Comparison of ENCODE assay signal across 15 cellular contexts in genomic region chr12:87266305-87266704, GRCh38.
DNase-seq lines count a peak whose midpoint lies in the region; ATAC-seq and TF ChIP-seq lines count a peak whose summit lies in the region.
"Had no signal": no experiment of that assay in that cellular context is flagged by ENCODE, and none has a peak within 500 bp of the region (broad histone marks: within the 10 kb centered on the region; RNA-seq: fewer than 3 reads in every experiment).

No MANE protein-coding gene starts in this region.

- peak; percentile 13 for TF ChIP-seq CTCF in GM13977 (IDR thresholded peaks at IDR 0.05; ENCODE audit: extremely low read depth, insufficient read depth, missing control alignments)
- TF ChIP-seq CTCF in brain microvascular endothelial cell (IDR thresholded peaks at IDR 0.05; ENCODE audit: low read depth, low read length, missing control alignments): peak; percentile 28

- no peaks in the 10 kb centered on the region for H3K27me3 Mint-ChIP-seq in memory B cell
- H3K27me3 Mint-ChIP-seq in activated T-helper 17 cell treated with anti-CD3 and anti-CD28 coated beads, Interleukin-2, amount 50 U/mL, for 72 hours: no peaks in the 10 kb centered on the region
- H3K27me3 Mint-ChIP-seq: CD4-positive, alpha-beta memory T cell; naive thymus-derived CD4-positive, alpha-beta T cell had no signal

- ATAC-seq in memory B cell (ENCODE audit: low read depth): peak; percentile 32
- ATAC-seq in HG02763 (IDR thresholded peaks at IDR 0.05; ENCODE audit: unreplicated experiment): no peak
- ATAC-seq in HG02571 (IDR thresholded peaks at IDR 0.05; ENCODE audit: unreplicated experiment): no peak
- no peak for ATAC-seq in activated T-helper 17 cell treated with anti-CD3 and anti-CD28 coated beads, Interleukin-2, amount 50 U/mL, for 72 hours (replicated peaks)
- ATAC-seq: naive thymus-derived CD4-positive, alpha-beta T cell had no signal

- H3K27ac ChIP-seq in brain microvascular endothelial cell: no peak overlapping the region
- H3K27ac ChIP-seq: colonic mucosa, suprapubic skin had no signal

- no peaks in the 10 kb centered on the region for H3K27me3 ChIP-seq in brain microvascular endothelial cell (replicated peaks)
- H3K27me3 ChIP-seq: colonic mucosa, suprapubic skin had no signal

- no peaks in the 10 kb centered on the region for H3K36me3 ChIP-seq in brain microvascular endothelial cell (replicated peaks)
- H3K36me3 ChIP-seq: colonic mucosa, suprapubic skin had no signal

- no peaks in the 10 kb centered on the region for H3K36me3 Mint-ChIP-seq in memory B cell
- H3K36me3 Mint-ChIP-seq in activated T-helper 17 cell treated with anti-CD3 and anti-CD28 coated beads, Interleukin-2, amount 50 U/mL, for 72 hours (ENCODE audit: low read depth): no peaks in the 10 kb centered on the region
- H3K36me3 Mint-ChIP-seq: CD4-positive, alpha-beta memory T cell; naive thymus-derived CD4-positive, alpha-beta T cell had no signal

- no peak overlapping the region for H3K4me3 Mint-ChIP-seq in memory B cell
- H3K4me3 Mint-ChIP-seq in activated T-helper 17 cell treated with anti-CD3 and anti-CD28 coated beads, Interleukin-2, amount 50 U/mL, for 72 hours: no peak overlapping the region
- H3K4me3 Mint-ChIP-seq: CD4-positive, alpha-beta memory T cell; naive thymus-derived CD4-positive, alpha-beta T cell had no signal

- no peak overlapping the region for H3K4me3 ChIP-seq in brain microvascular endothelial cell (ENCODE audit: low read depth, low read length)
- H3K4me3 ChIP-seq: colonic mucosa, suprapubic skin had no signal

- DNase-seq in GM13977 (ENCODE audit: low spot score): no peak
- peak; percentile 1 for DNase-seq in KBM-7
- DNase-seq in brain microvascular endothelial cell: no peak
- no peak for DNase-seq in memory B cell (ENCODE audit: low spot score in 2 of 2)
- DNase-seq in SKM-1 treated with dmso at 0.1 percent for 144 hours (lab: John Stamatoyannopoulos, UW; ENCODE audit: unreplicated experiment): no peak
- DNase-seq: activated CD8-positive, alpha-beta memory T cell treated with anti-CD3 and anti-CD28 coated beads, Interleukin-2, amount 50 U/mL, for 48 hours; CD4-positive, alpha-beta memory T cell; colonic mucosa; kidney glomerular epithelial cell; naive thymus-derived CD4-positive, alpha-beta T cell; NCI-H2029 had no signal

- no peaks in the 10 kb centered on the region for H3K9me3 Mint-ChIP-seq in memory B cell
- H3K9me3 Mint-ChIP-seq in activated T-helper 17 cell treated with anti-CD3 and anti-CD28 coated beads, Interleukin-2, amount 50 U/mL, for 72 hours: peaks cover 4% of the 10 kb centered on the region

- H3K27ac Mint-ChIP-seq in memory B cell: no peak overlapping the region
- no peak overlapping the region for H3K27ac Mint-ChIP-seq in activated T-helper 17 cell treated with anti-CD3 and anti-CD28 coated beads, Interleukin-2, amount 50 U/mL, for 72 hours
- H3K27ac Mint-ChIP-seq: CD4-positive, alpha-beta memory T cell; naive thymus-derived CD4-positive, alpha-beta T cell had no signal

- in situ Hi-C loops in GM13977 (cut with MboI; ENCODE audit: low pct_unique_long_range_greater_than_20kb, low sequenced_read_pairs, unreplicated experiment) (no loop called here), KBM-7 (cut with MboI; ENCODE audit: low pct_unique_long_range_greater_than_20kb, low sequenced_read_pairs) (no loop called here), brain microvascular endothelial cell (cut with HindIII; ENCODE audit: low pct_ligation_motif_present, low sequenced_read_pairs) (no loop called here)

- H3K4me1 Mint-ChIP-seq in memory B cell: no peaks in the 10 kb centered on the region
- H3K4me1 Mint-ChIP-seq in activated T-helper 17 cell treated with anti-CD3 and anti-CD28 coated beads, Interleukin-2, amount 50 U/mL, for 72 hours: no peaks in the 10 kb centered on the region
- H3K4me1 Mint-ChIP-seq: CD4-positive, alpha-beta memory T cell; naive thymus-derived CD4-positive, alpha-beta T cell had no signal
